1 cellular context compared by ENCODE assay signal in genomic region chr22:36330127-36330526, GRCh38.
TF ChIP-seq lines count a peak whose summit lies in the region.

No MANE protein-coding gene starts in this region.

TF ChIP-seq in HEK293, 187 proteins besides CTCF, POLR2A, EP300 and RAD21 (continued from another document):
- TF ChIP-seq PRDM2 (tag by site-specific recombination; IDR thresholded peaks at IDR 0.05; ENCODE audit: borderline replicate concordance) (no peak), BCL11B (tag by site-specific recombination; IDR thresholded peaks at IDR 0.05; ENCODE audit: low read depth) (no peak), ZBTB20 (tag by site-specific recombination; IDR thresholded peaks at IDR 0.05) (no peak), ZNF692 (tag by site-specific recombination; IDR thresholded peaks at IDR 0.05) (no peak), ZNF292 (tag by site-specific recombination; IDR thresholded peaks at IDR 0.05; ENCODE audit: borderline replicate concordance, low read depth) (no peak), ZNF670 (tag by site-specific recombination; IDR thresholded peaks at IDR 0.05; ENCODE audit: low read depth) (no peak), PRDM4 (tag by site-specific recombination; IDR thresholded peaks at IDR 0.05) (no peak), ZBTB21 (tag by site-specific recombination; IDR thresholded peaks at IDR 0.05) (no peak), ZNF221 (tag by site-specific recombination; IDR thresholded peaks at IDR 0.05; ENCODE audit: borderline replicate concordance) (no peak)
